ENCODE assay signal across 9 cellular contexts in the genomic region with DNA sequence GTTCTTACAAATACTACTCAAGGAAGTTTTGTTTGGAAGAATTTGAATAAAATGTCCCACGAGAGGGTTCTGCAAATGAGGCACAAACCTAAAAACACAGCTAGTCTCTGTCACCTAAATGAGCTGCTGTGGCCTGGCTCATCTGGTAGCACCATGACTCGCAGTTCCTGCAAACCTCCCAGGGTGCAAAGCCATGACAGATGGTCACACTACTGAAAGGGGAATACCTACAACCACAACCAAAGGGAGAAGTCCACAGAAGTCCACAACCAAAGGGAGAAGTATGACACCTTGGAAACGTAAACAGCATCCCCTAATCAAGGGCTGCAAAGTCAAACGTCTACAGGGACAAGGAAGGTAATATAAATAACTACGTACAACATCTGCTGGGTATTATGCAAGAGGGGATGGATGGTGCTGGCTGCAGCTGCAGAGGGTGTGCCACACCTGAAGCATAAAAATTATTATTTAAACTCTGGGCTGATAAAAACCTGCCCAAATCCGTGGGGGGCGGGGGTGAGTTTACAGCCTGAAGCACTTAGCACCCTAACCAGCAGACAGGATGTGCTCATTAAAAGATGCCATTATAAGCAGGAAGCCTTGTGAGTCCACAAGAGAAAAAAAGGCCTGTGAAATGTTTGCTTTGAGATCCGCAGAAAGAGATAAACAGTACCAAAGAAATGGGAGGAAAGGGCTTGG.
DNase-seq lines count a peak whose midpoint lies in the region; ATAC-seq and TF ChIP-seq lines count a peak whose summit lies in the region.
"Had no signal": no experiment of that assay in that cellular context is flagged by ENCODE, and none has a peak within 500 bp of the region (broad histone marks: within the 10 kb centered on the region; RNA-seq: fewer than 3 reads in every experiment).

No MANE protein-coding gene starts in this region.

- no peak overlapping the region for H3K9ac ChIP-seq in mucosa of rectum (ENCODE audit: low read depth in 1 of 2, low read length in 2 of 2)

- peak; percentile 38 for DNase-seq in ELR (ENCODE audit: low read depth)
- DNase-seq in LNCaP clone FGC (ENCODE audit: low read depth), result peak; percentile 89
- DNase-seq in iPS-NIHi11 (ENCODE audit: low spot score), result no peak
- DNase-seq in pons (ENCODE audit: low spot score), result no peak
- DNase-seq in RKO (ENCODE audit: low spot score), result no peak
- DNase-seq: NCI-H1436 treated with DMSO at 0.1 percent for 48 hours had no signal

- H3K27ac ChIP-seq in VCaP (peak overlapping the region; percentile 59), mucosa of rectum (ENCODE audit: low read depth in 2 of 2, low read length in 2 of 2) (peak overlapping the region; percentile 25 to 31)

- H3K36me3 ChIP-seq in mucosa of rectum (ENCODE audit: control insufficient read depth in 2 of 2, insufficient read depth in 2 of 2, low read length in 2 of 2), result no peaks in the 10 kb centered on the region

- ATAC-seq in GM19455 (IDR thresholded peaks at IDR 0.05; ENCODE audit: unreplicated experiment), result no peak

- H3K27me3 ChIP-seq in mucosa of rectum (ENCODE audit: control insufficient read depth in 2 of 2, insufficient read depth in 2 of 2, low read length in 2 of 2), result no peaks in the 10 kb centered on the region

- H3K4me3 ChIP-seq in LNCaP clone FGC (ENCODE audit: low read depth, low read length), result no peak overlapping the region
- no peak overlapping the region for H3K4me3 ChIP-seq in mucosa of rectum (ENCODE audit: low read length in 2 of 2)

- TF ChIP-seq CTCF in LNCaP clone FGC (IDR thresholded peaks at IDR 0.05; ENCODE audit: control insufficient read depth, extremely low read depth, insufficient read depth) (no peak), VCaP (conservative IDR thresholded peaks at IDR 0.05) (no peak)

- H3K9me3 ChIP-seq in mucosa of rectum (ENCODE audit: control insufficient read depth in 2 of 2, low read length in 2 of 2), result no peaks in the 10 kb centered on the region

- peaks cover 0 to 16% of the 10 kb centered on the region in 2 donors for H3K4me1 ChIP-seq in mucosa of rectum (ENCODE audit: control insufficient read depth in 2 of 2, insufficient read depth in 2 of 2, low read length in 2 of 2)

Comparison
In these comparisons a context has a peak if more than half of its experiments do, and no peak if none do; other contexts are left out.
1. DNase-seq: peak in ELR (single experiment) and LNCaP clone FGC (single experiment); none in iPS-NIHi11 (single experiment), pons (single experiment) and RKO (single experiment).